Comparison of ENCODE assay signal across 1 cellular context in genomic region chr13:46795321-46795720, GRCh38.
TF ChIP-seq lines count a peak whose summit lies in the region.

No MANE protein-coding gene starts in this region.

TF ChIP-seq in GM12878, 131 proteins besides CTCF, POLR2A, EP300 and RAD21:
- TF ChIP-seq ZNF274 (IDR thresholded peaks at IDR 0.05; ENCODE audit: insufficient read depth, insufficient read length), result no peak
- TF ChIP-seq POU2F2 (IDR thresholded peaks at IDR 0.05; ENCODE audit: borderline replicate concordance, low read depth, low read length), result no peak
- TF ChIP-seq RELA (IDR thresholded peaks at IDR 0.05; ENCODE audit: borderline replicate concordance, partially characterized antibody), result no peak
- TF ChIP-seq TARDBP (IDR thresholded peaks at IDR 0.05; ENCODE audit: borderline replicate concordance), result no peak
- TF ChIP-seq HDGF (IDR thresholded peaks at IDR 0.05), result no peak
- no peak for TF ChIP-seq SMARCA5 (IDR thresholded peaks at IDR 0.05)
- TF ChIP-seq BMI1 (IDR thresholded peaks at IDR 0.05; ENCODE audit: borderline replicate concordance), result no peak
- TF ChIP-seq KAT2A (conservative IDR thresholded peaks at IDR 0.05; ENCODE audit: control insufficient read depth, low read depth, low read length), result no peak
- TF ChIP-seq SKIL (IDR thresholded peaks at IDR 0.05; ENCODE audit: low read depth, poor library complexity, severe bottlenecking), result no peak
- no peak for TF ChIP-seq RFX5 (IDR thresholded peaks at IDR 0.05; ENCODE audit: low read depth, low read length)
- TF ChIP-seq CBX3 (IDR thresholded peaks at IDR 0.05; ENCODE audit: borderline replicate concordance, low read depth), result no peak
- no peak for TF ChIP-seq USF2 (IDR thresholded peaks at IDR 0.05; ENCODE audit: borderline replicate concordance, low read depth, low read length)
- TF ChIP-seq KDM1A (IDR thresholded peaks at IDR 0.05; ENCODE audit: borderline replicate concordance), result no peak
- TF ChIP-seq MLLT1 (IDR thresholded peaks at IDR 0.05), result no peak
- no peak for TF ChIP-seq SIN3A (IDR thresholded peaks at IDR 0.05; ENCODE audit: low read depth, low read length)
- no peak for TF ChIP-seq ZBED1 (IDR thresholded peaks at IDR 0.05; ENCODE audit: borderline replicate concordance)
- no peak for TF ChIP-seq E2F4 (IDR thresholded peaks at IDR 0.05; ENCODE audit: low read depth, low read length)
